Comparison of ENCODE assay signal across 8 cellular contexts in the genomic region with DNA sequence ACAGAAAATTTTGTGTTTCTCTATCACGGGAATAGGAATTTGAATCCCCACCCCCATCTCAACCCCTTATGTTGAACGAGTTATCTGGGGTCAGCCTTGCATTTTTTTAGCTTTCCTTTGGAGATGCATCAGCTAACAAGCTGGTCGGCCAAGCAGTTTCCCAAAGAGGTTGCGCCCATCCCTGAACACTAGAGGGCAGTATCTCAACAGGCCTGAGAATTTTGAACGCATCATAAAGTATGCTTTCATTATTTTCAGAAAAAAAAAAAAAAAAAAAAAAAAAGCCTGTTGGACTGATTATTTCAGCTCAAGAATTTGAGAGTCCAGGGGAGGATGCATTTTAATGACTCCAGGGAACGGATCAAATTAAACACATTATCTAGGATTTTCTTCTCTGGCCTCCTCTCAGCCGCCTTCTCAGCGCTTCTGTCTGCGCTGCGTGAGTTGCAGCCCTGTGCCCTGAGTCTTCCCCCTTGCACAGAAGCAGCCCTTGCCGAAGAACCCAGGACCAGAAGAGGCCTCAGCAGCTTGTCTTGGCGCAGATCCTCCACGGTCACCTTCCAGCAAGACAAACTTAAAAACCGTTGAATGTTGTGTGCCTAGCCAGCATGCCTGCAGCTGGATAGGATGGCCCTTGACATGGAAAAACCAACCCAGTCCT.
DNase-seq lines count a peak whose midpoint lies in the region; ATAC-seq and TF ChIP-seq lines count a peak whose summit lies in the region.

No MANE protein-coding gene starts in this region.

- no peak for TF ChIP-seq POLR2A in esophagus squamous epithelium (IDR thresholded peaks at IDR 0.05)

- no peaks in the 10 kb centered on the region for H3K9me3 ChIP-seq in esophagus squamous epithelium

- H3K36me3 Mint-ChIP-seq in natural killer cell treated with Interleukin-12 subunit alpha and Interleukin-12 subunit beta and Interleukin-15 and Interleukin-18, amount 100 ng/mL, for 72 hours = no peaks in the 10 kb centered on the region

- peaks cover 0 to 2% of the 10 kb centered on the region in 2 donors for H3K27me3 Mint-ChIP-seq in natural killer cell treated with Interleukin-12 subunit alpha and Interleukin-12 subunit beta and Interleukin-15 and Interleukin-18, amount 100 ng/mL, for 72 hours

- peak in 1 of 2 donors; percentile 51 for ATAC-seq in natural killer cell treated with Interleukin-12 subunit alpha and Interleukin-12 subunit beta and Interleukin-15 and Interleukin-18, amount 100 ng/mL, for 72 hours
- ATAC-seq in HG02870 (IDR thresholded peaks at IDR 0.05; ENCODE audit: unreplicated experiment) = no peak

- H3K4me3 ChIP-seq in esophagus squamous epithelium = peak overlapping the region in 1 of 4 donors; percentile 29

- intact Hi-C loops in esophagus squamous epithelium (cut with DNase I) = no loop called here

- 40 to 51% methylated on average over 14 of the region's 14 CpGs for WGBS in esophagus squamous epithelium, 2 donors

- peak; percentile 46 for DNase-seq in COLO829 (ENCODE audit: low spot score)
- DNase-seq in HCEC 1CT = peak; percentile 45
- peak; percentile 66 for DNase-seq in NCI-H69 (lab: John Stamatoyannopoulos, UW)
- peak; percentile 36 for DNase-seq in activated T-cell treated with anti-CD3 and anti-CD28 coated beads for 4 hours
- no peak for DNase-seq in esophagus squamous epithelium (lab: John Stamatoyannopoulos, UW)
- peak; percentile 76 for DNase-seq in natural killer cell treated with Interleukin-12 subunit alpha and Interleukin-12 subunit beta and Interleukin-15 and Interleukin-18, amount 100 ng/mL, for 72 hours (ENCODE audit: low spot score)
- peak; percentile 47 for DNase-seq in stromal cell of bone marrow (ENCODE audit: low read depth)

- no peaks in the 10 kb centered on the region for H3K36me3 ChIP-seq in esophagus squamous epithelium

- no peak overlapping the region for H3K27ac Mint-ChIP-seq in natural killer cell treated with Interleukin-12 subunit alpha and Interleukin-12 subunit beta and Interleukin-15 and Interleukin-18, amount 100 ng/mL, for 72 hours

- H3K4me1 Mint-ChIP-seq in natural killer cell treated with Interleukin-12 subunit alpha and Interleukin-12 subunit beta and Interleukin-15 and Interleukin-18, amount 100 ng/mL, for 72 hours (ENCODE audit: low read depth in 2 of 2) = peaks cover 21 to 23% of the 10 kb centered on the region in 2 donors

- no peaks in the 10 kb centered on the region for H3K4me1 ChIP-seq in esophagus squamous epithelium

- no peaks in the 10 kb centered on the region for H3K9me3 Mint-ChIP-seq in natural killer cell treated with Interleukin-12 subunit alpha and Interleukin-12 subunit beta and Interleukin-15 and Interleukin-18, amount 100 ng/mL, for 72 hours

- peak; percentile 42 to 79 (median 56) for TF ChIP-seq CTCF in esophagus squamous epithelium (IDR thresholded peaks at IDR 0.05)

- peaks cover 0 to 7% (median 0%) of the 10 kb centered on the region in 4 donors for H3K27me3 ChIP-seq in esophagus squamous epithelium

- H3K4me3 Mint-ChIP-seq in natural killer cell treated with Interleukin-12 subunit alpha and Interleukin-12 subunit beta and Interleukin-15 and Interleukin-18, amount 100 ng/mL, for 72 hours = no peak overlapping the region

- H3K27ac ChIP-seq in esophagus squamous epithelium = no peak overlapping the region
